19 cellular contexts compared by ENCODE assay signal in the genomic region with DNA sequence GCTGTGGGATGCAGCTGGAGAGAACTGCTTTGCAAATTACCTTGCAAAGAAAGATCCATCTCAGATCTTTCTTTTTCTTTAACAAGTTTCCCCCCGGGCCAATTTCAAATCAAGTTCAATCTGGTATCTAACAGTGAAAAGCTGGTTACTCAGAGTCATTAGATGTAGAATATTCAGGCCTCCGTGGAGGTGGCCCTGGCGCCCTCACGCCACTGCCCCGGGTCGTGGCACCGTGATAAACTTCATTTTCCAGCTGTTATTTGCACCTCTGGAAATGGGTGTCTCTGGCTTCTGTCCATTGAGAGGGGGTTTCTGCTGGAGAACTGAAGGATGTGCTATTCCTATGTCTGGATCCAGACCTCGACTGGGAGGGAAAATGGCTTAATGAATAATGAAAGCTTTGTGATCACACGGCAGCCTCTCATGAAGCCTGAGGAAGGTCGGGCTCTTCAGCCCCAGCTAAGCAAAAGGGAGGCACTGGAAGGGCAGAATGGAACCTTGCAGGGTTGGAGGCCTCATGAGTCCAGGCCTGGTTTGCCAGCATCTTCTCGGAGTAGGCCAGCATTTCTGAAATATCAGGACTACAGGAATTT. TPM values are rescaled to one million over a fixed set of nuclear protein-coding genes. Genes with fewer than 3 reads are reported as not detected.
DNase-seq lines count a peak whose midpoint lies in the region; ATAC-seq, FAIRE-seq and TF ChIP-seq lines count a peak whose summit lies in the region.
"Had no signal": no experiment of that assay in that cellular context is flagged by ENCODE, and none has a peak within 500 bp of the region (broad histone marks: within the 10 kb centered on the region; RNA-seq: fewer than 3 reads in every experiment).

No MANE protein-coding gene starts in this region.

- peak overlapping the region; percentile 44 for H3K27ac ChIP-seq in caudate nucleus (ENCODE audit: low read depth, low read length)
- no peak overlapping the region for H3K27ac ChIP-seq in gastrocnemius medialis
- H3K27ac ChIP-seq: C4-2B had no signal

- H3K4me1 ChIP-seq in gastrocnemius medialis: no peaks in the 10 kb centered on the region

- H3K9me3 ChIP-seq in gastrocnemius medialis: no peaks in the 10 kb centered on the region

- no peak for TF ChIP-seq CTCF in nephron progenitor cell (IDR thresholded peaks at IDR 0.05)
- no peak for TF ChIP-seq CTCF in gastrocnemius medialis (IDR thresholded peaks at IDR 0.05 in 4 of 5, conservative IDR thresholded peaks at IDR 0.05 in 1 of 5)

- H3K27me3 Mint-ChIP-seq in nephron progenitor cell (ENCODE audit: low read depth, poor library complexity): peaks cover 15% of the 10 kb centered on the region

- H3K27ac Mint-ChIP-seq in nephron progenitor cell: peak overlapping the region; percentile 76
- H3K27ac Mint-ChIP-seq: CD4-positive, alpha-beta T cell; GM23338 had no signal

- H3K36me3 Mint-ChIP-seq in nephron progenitor cell (ENCODE audit: low read depth): peaks cover 4% of the 10 kb centered on the region

- no peak overlapping the region for H3K4me3 Mint-ChIP-seq in nephron progenitor cell
- H3K4me3 Mint-ChIP-seq: CD4-positive, alpha-beta T cell; GM23338 had no signal

- no peaks in the 10 kb centered on the region for H3K9me3 Mint-ChIP-seq in nephron progenitor cell
- H3K9me3 Mint-ChIP-seq: CD4-positive, alpha-beta T cell; GM23338 had no signal

- DNase-seq in HTR-8/SVneo (ENCODE audit: insufficient read length, low spot score): no peak
- no peak for DNase-seq in caudate nucleus (lab: John Stamatoyannopoulos, UW)
- no peak for DNase-seq in nephron progenitor cell
- peak; percentile 29 for DNase-seq in renal cortical epithelial cell (ENCODE audit: low read depth)
- DNase-seq in gastrocnemius medialis: no peak
- DNase-seq in urothelium cell line (ENCODE audit: low spot score): no peak
- no peak for DNase-seq in RCC 7860 (ENCODE audit: low spot score)
- DNase-seq in cardiac septum (ENCODE audit: low spot score): no peak
- DNase-seq: AML-193; CD4-positive, alpha-beta T cell; DMS153; DMS79; GF-D8; HCEC 1CT had no signal

- H3K4me1 Mint-ChIP-seq in nephron progenitor cell: peaks cover 8% of the 10 kb centered on the region
- H3K4me1 Mint-ChIP-seq: GM23338 had no signal

- no peaks in the 10 kb centered on the region for H3K27me3 ChIP-seq in gastrocnemius medialis

- ATAC-seq in gastrocnemius medialis: no peak
- ATAC-seq: GM23338 had no signal

- no peak overlapping the region for H3K4me3 ChIP-seq in gastrocnemius medialis
- H3K4me3 ChIP-seq: GM23338 had no signal

- peak; percentile 20 for FAIRE-seq in HTR-8/SVneo (lab: Jason Lieb, UNC)
- no peak for FAIRE-seq in urothelium cell line (lab: Jason Lieb, UNC)
- no peak for FAIRE-seq in RCC 7860 (lab: Jason Lieb, UNC)
- FAIRE-seq: A204.1, H54 had no signal

- intact Hi-C loops in gastrocnemius medialis (cut with DNase I; ENCODE audit: low total_unique reads): no loop called here
- intact Hi-C loops in cardiac septum (cut with DNase I): no loop called here

- in situ Hi-C loops in gastrocnemius medialis (cut with MboI; ENCODE audit: low sequenced_read_pairs in 4 of 4): no loop called here

- no peaks in the 10 kb centered on the region for H3K36me3 ChIP-seq in gastrocnemius medialis

- no peak for TF ChIP-seq POLR2A in gastrocnemius medialis (IDR thresholded peaks at IDR 0.05)

RNA-seq across cellular contexts. Expression of a gene that starts 30.5 kb away (rescaled TPM):
- total RNA-seq in renal cortical epithelial cell (not detected in 2 replicates), gastrocnemius medialis (not detected), cardiac septum (0.05 TPM)
- total RNA-seq: CD4-positive, alpha-beta T cell had no signal

RNA-seq across cellular contexts. Expression of a gene that starts 49.3 kb away (rescaled TPM):
- not detected in 2 replicates for total RNA-seq in renal cortical epithelial cell
- 100 to 1,000 TPM; 120 to 203 (median 154) TPM for total RNA-seq in gastrocnemius medialis
- total RNA-seq in cardiac septum: not detected
- total RNA-seq: CD4-positive, alpha-beta T cell; Daoy; GM23338 had no signal

Comparison
In these comparisons a context has a peak if more than half of its experiments do, and no peak if none do; other contexts are left out.
1. RNA of a gene that starts 49.3 kb away (total RNA-seq): 120 to 203 TPM in gastrocnemius medialis; not detected in renal cortical epithelial cell and not detected in cardiac septum (single experiment); every median in the first group is over 100 times any median in the second.